In genomic region chr12:110677982-110678381, GRCh38 we compare ENCODE assay signal across 11 cellular contexts. TPM values are rescaled to one million over a fixed set of nuclear protein-coding genes. Genes with fewer than 3 reads are reported as not detected.
DNase-seq lines count a peak whose midpoint lies in the region; ATAC-seq and TF ChIP-seq lines count a peak whose summit lies in the region.
"Had no signal": no experiment of that assay in that cellular context is flagged by ENCODE, and none has a peak within 500 bp of the region (broad histone marks: within the 10 kb centered on the region; RNA-seq: fewer than 3 reads in every experiment).

No MANE protein-coding gene starts in this region.

- H3K27ac ChIP-seq in right atrium auricular region (peak overlapping the region; percentile 46 to 49), KMS-11 (peak overlapping the region; percentile 38; the same call in 1 of the 2 replicates), hepatocyte (no peak overlapping the region), A673 (ENCODE audit: low read depth, low read length, poor library complexity, severe bottlenecking) (no peak overlapping the region)
- peak overlapping the region; percentile 14 for H3K27ac ChIP-seq in effector memory CD4-positive, alpha-beta T cell (ENCODE audit: insufficient read depth, low read length, poor library complexity, severe bottlenecking)

- no TSS peak for BruUV-seq in A673 (replicated peaks; lab: Mats Ljungman, UMichigan)

- no peaks in the 10 kb centered on the region for H3K79me2 ChIP-seq in KMS-11 (ENCODE audit: insufficient read depth, low read depth)
- H3K79me2 ChIP-seq in hepatocyte: no peaks in the 10 kb centered on the region

- H2AFZ ChIP-seq in KMS-11 (ENCODE audit: low read depth) (no peak overlapping the region; the same call in 1 of the 2 replicates), hepatocyte (no peak overlapping the region)
- H2AFZ ChIP-seq: GM23338 had no signal

- intact Hi-C loops in Right ventricle myocardium inferior (cut with DNase I) (no loop called here), A673 (cut with micrococcal nuclease; ENCODE audit: unreplicated experiment) (no loop called here)

- H4K20me1 ChIP-seq in KMS-11 (ENCODE audit: insufficient read depth) (no peaks in the 10 kb centered on the region), hepatocyte (ENCODE audit: insufficient read depth, poor library complexity, severe bottlenecking) (no peaks in the 10 kb centered on the region)

- CTCF ChIA-PET in A673 (lab: Charles Lee): no interaction called here

- H3K4me1 ChIP-seq in right atrium auricular region: peaks cover 0 to 8% of the 10 kb centered on the region in 2 donors
- H3K4me1 ChIP-seq in KMS-11 (ENCODE audit: low read depth, poor library complexity, severe bottlenecking): peaks cover 51% of the 10 kb centered on the region
- peaks cover 9% of the 10 kb centered on the region for H3K4me1 ChIP-seq in effector memory CD4-positive, alpha-beta T cell (ENCODE audit: control insufficient read depth, insufficient read depth, low read length, poor library complexity, severe bottlenecking)
- H3K4me1 ChIP-seq in hepatocyte (ENCODE audit: insufficient read depth): no peaks in the 10 kb centered on the region
- H3K4me1 ChIP-seq in A673 (ENCODE audit: insufficient read depth, low read length, poor library complexity, severe bottlenecking): no peaks in the 10 kb centered on the region

- no peaks in the 10 kb centered on the region for H3K36me3 ChIP-seq in right atrium auricular region
- no peaks in the 10 kb centered on the region for H3K36me3 ChIP-seq in KMS-11 (ENCODE audit: insufficient read depth)
- no peaks in the 10 kb centered on the region for H3K36me3 ChIP-seq in effector memory CD4-positive, alpha-beta T cell (ENCODE audit: control insufficient read depth, insufficient read depth, low read length)
- no peaks in the 10 kb centered on the region for H3K36me3 ChIP-seq in hepatocyte (replicated peaks; ENCODE audit: insufficient read depth, low read depth)
- H3K36me3 ChIP-seq in A673 (ENCODE audit: insufficient read depth, low read length, poor library complexity, severe bottlenecking): no peaks in the 10 kb centered on the region

- TF ChIP-seq CTCF in right atrium auricular region (IDR thresholded peaks at IDR 0.05): no peak
- TF ChIP-seq CTCF in KMS-11 (conservative IDR thresholded peaks at IDR 0.05; ENCODE audit: low read depth, low read length): no peak
- TF ChIP-seq CTCF in hepatocyte (IDR thresholded peaks at IDR 0.05; ENCODE audit: poor library complexity): no peak
- no peak for TF ChIP-seq CTCF in A673 (conservative IDR thresholded peaks at IDR 0.05; ENCODE audit: low read depth, low read length)

- POLR2A ChIA-PET in A673 (lab: Charles Lee; ENCODE audit: low non-redundant PET): no interaction called here

- H3K9ac ChIP-seq in KMS-11: no peak overlapping the region

- no peak for ATAC-seq in Right ventricle myocardium inferior

- H3K9me3 ChIP-seq in right atrium auricular region (peaks cover 0 to 4% of the 10 kb centered on the region in 2 donors), hepatocyte (ENCODE audit: low read depth) (no peaks in the 10 kb centered on the region), A673 (ENCODE audit: low read depth, low read length, poor library complexity, severe bottlenecking) (no peaks in the 10 kb centered on the region)
- H3K9me3 ChIP-seq in effector memory CD4-positive, alpha-beta T cell (ENCODE audit: control insufficient read depth, low read length): no peaks in the 10 kb centered on the region

- H3K9me2 ChIP-seq in hepatocyte (replicated peaks; ENCODE audit: insufficient read depth): no peaks in the 10 kb centered on the region

- H3K4me2 ChIP-seq in KMS-11 (no peak overlapping the region), hepatocyte (no peak overlapping the region)
- H3K4me2 ChIP-seq: GM23338 had no signal

- DNase-seq in right atrium auricular region (ENCODE audit: low spot score): no peak
- DNase-seq in Right ventricle myocardium inferior (ENCODE audit: missing footprints): no peak
- no peak for DNase-seq in effector memory CD4-positive, alpha-beta T cell
- DNase-seq in NCI-H1048 (lab: John Stamatoyannopoulos, UW): no peak
- no peak for DNase-seq in hepatocyte (ENCODE audit: low spot score)
- DNase-seq in A673 (ENCODE audit: low spot score): no peak
- DNase-seq in superior temporal gyrus (ENCODE audit: extremely low spot score): no peak
- DNase-seq: NCI-H2029 had no signal

- WGBS in hepatocyte (ENCODE audit: low lambda C conversion rate, missing lambda C conversion rate): 91% methylated on average over 4 of the region's 4 CpGs

- H3K4me3 ChIP-seq in right atrium auricular region (no peak overlapping the region), KMS-11 (IDR thresholded peaks at IDR 0.05; ENCODE audit: insufficient read depth, low read depth, low read length) (no peak overlapping the region), hepatocyte (no peak overlapping the region), A673 (ENCODE audit: low read depth, low read length, poor library complexity, severe bottlenecking) (no peak overlapping the region)
- H3K4me3 ChIP-seq in effector memory CD4-positive, alpha-beta T cell (ENCODE audit: insufficient read depth, low read depth, low read length, poor library complexity, severe bottlenecking): no peak overlapping the region
- H3K4me3 ChIP-seq: GM23338, skin epidermis had no signal

- H3K27me3 ChIP-seq in right atrium auricular region (no peaks in the 10 kb centered on the region), KMS-11 (ENCODE audit: insufficient read depth, low read depth) (no peaks in the 10 kb centered on the region), hepatocyte (no peaks in the 10 kb centered on the region), A673 (replicated peaks; ENCODE audit: insufficient read depth, low read depth, low read length, poor library complexity) (no peaks in the 10 kb centered on the region)
- H3K27me3 ChIP-seq in effector memory CD4-positive, alpha-beta T cell (replicated peaks; ENCODE audit: control insufficient read depth, insufficient read depth, low read length, poor library complexity, severe bottlenecking): no peaks in the 10 kb centered on the region

RNA-seq across cellular contexts. Expression of gene HVCN1, which starts 10.9 kb away (rescaled TPM):
- 10 to 100 TPM; 21.7 to 24.1 TPM for total RNA-seq in right atrium auricular region
- total RNA-seq in Right ventricle myocardium inferior: 11.8 TPM
- 1.8 and 5.8 TPM in 2 replicates for total RNA-seq in hepatocyte
- polyA plus RNA-seq in hepatocyte: 5.6 and 8.9 TPM in 2 replicates
- 1.0 and 1.1 TPM in 2 replicates for total RNA-seq in A673 (2021)

Comparison
In these comparisons a context has a peak if more than half of its experiments do, and no peak if none do; other contexts are left out.
1. H3K27ac ChIP-seq: peak in right atrium auricular region (2 of 2), KMS-11 (single experiment) and effector memory CD4-positive, alpha-beta T cell (single experiment); none in hepatocyte (single experiment) and A673 (single experiment).